1 cellular context compared by ENCODE assay signal in the genomic region with DNA sequence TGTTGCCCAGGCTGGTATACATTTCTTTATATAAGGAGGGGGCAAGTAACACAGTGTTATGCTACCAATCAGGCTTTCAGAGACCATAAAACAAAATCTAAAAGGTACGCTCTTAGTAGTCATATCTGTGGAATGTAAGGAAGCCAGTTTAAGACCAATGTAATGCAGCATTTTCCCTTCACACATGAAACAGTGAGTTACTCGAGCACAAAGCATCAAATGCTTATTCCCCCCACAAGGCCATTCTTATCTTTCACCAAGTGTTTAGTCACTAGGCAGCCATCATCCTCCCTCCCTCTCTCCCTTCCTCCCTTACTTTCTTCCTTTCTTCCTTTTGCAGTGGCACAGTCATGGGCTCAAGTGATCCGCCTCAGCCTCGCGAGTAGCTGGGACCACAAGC.
A peak's percentile ranks its signal among the peaks of the same experiment; 100 is the strongest.
TF ChIP-seq lines count a peak whose summit lies in the region.

No MANE protein-coding gene starts in this region.

TF ChIP-seq in SK-N-SH, 30 proteins besides CTCF, POLR2A, EP300 and RAD21 (continued from another document):
- TF ChIP-seq, protein P1, sequence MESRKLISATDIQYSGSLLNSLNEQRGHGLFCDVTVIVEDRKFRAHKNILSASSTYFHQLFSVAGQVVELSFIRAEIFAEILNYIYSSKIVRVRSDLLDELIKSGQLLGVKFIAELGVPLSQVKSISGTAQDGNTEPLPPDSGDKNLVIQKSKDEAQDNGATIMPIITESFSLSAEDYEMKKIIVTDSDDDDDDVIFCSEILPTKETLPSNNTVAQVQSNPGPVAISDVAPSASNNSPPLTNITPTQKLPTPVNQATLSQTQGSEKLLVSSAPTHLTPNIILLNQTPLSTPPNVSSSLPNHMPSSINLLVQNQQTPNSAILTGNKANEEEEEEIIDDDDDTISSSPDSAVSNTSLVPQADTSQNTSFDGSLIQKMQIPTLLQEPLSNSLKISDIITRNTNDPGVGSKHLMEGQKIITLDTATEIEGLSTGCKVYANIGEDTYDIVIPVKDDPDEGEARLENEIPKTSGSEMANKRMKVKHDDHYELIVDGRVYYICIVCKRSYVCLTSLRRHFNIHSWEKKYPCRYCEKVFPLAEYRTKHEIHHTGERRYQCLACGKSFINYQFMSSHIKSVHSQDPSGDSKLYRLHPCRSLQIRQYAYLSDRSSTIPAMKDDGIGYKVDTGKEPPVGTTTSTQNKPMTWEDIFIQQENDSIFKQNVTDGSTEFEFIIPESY (IDR thresholded peaks at IDR 0.05; ENCODE audit: borderline replicate concordance, low read depth), result no peak
- peak; percentile 36 for TF ChIP-seq TCF12 (IDR thresholded peaks at IDR 0.05)
- TF ChIP-seq FOSL2 (IDR thresholded peaks at IDR 0.05; ENCODE audit: borderline replicate concordance, low read depth), result peak; percentile 39; the same call in 1 of the 2 replicates
- TF ChIP-seq, protein P2, sequence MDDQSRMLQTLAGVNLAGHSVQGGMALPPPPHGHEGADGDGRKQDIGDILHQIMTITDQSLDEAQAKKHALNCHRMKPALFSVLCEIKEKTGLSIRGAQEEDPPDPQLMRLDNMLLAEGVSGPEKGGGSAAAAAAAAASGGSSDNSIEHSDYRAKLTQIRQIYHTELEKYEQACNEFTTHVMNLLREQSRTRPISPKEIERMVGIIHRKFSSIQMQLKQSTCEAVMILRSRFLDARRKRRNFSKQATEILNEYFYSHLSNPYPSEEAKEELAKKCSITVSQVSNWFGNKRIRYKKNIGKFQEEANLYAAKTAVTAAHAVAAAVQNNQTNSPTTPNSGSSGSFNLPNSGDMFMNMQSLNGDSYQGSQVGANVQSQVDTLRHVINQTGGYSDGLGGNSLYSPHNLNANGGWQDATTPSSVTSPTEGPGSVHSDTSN (IDR thresholded peaks at IDR 0.05), result peak; percentile 51; the same call in 1 of the 2 replicates
- TF ChIP-seq SIN3A (IDR thresholded peaks at IDR 0.05; ENCODE audit: borderline replicate concordance, low read depth, low read length), result no peak
- TF ChIP-seq TAF1 (IDR thresholded peaks at IDR 0.05; ENCODE audit: borderline replicate concordance, low read depth, low read length), result no peak
- no peak for TF ChIP-seq USF2 (IDR thresholded peaks at IDR 0.05; ENCODE audit: borderline replicate concordance, low read depth, low read length)
- TF ChIP-seq, protein P3, sequence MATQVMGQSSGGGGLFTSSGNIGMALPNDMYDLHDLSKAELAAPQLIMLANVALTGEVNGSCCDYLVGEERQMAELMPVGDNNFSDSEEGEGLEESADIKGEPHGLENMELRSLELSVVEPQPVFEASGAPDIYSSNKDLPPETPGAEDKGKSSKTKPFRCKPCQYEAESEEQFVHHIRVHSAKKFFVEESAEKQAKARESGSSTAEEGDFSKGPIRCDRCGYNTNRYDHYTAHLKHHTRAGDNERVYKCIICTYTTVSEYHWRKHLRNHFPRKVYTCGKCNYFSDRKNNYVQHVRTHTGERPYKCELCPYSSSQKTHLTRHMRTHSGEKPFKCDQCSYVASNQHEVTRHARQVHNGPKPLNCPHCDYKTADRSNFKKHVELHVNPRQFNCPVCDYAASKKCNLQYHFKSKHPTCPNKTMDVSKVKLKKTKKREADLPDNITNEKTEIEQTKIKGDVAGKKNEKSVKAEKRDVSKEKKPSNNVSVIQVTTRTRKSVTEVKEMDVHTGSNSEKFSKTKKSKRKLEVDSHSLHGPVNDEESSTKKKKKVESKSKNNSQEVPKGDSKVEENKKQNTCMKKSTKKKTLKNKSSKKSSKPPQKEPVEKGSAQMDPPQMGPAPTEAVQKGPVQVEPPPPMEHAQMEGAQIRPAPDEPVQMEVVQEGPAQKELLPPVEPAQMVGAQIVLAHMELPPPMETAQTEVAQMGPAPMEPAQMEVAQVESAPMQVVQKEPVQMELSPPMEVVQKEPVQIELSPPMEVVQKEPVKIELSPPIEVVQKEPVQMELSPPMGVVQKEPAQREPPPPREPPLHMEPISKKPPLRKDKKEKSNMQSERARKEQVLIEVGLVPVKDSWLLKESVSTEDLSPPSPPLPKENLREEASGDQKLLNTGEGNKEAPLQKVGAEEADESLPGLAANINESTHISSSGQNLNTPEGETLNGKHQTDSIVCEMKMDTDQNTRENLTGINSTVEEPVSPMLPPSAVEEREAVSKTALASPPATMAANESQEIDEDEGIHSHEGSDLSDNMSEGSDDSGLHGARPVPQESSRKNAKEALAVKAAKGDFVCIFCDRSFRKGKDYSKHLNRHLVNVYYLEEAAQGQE (IDR thresholded peaks at IDR 0.05; ENCODE audit: low read depth, low read length), result no peak
- no peak for TF ChIP-seq NRF1 (IDR thresholded peaks at IDR 0.05; ENCODE audit: low read depth, low read length)
- no peak for TF ChIP-seq TEAD4 (IDR thresholded peaks at IDR 0.05; ENCODE audit: borderline replicate concordance, insufficient read depth)
- no peak for TF ChIP-seq EZH2phosphoT487 (IDR thresholded peaks at IDR 0.05; ENCODE audit: borderline replicate concordance, low read depth)
- TF ChIP-seq NFIC (IDR thresholded peaks at IDR 0.05; ENCODE audit: borderline replicate concordance), result no peak
- TF ChIP-seq YY1 (IDR thresholded peaks at IDR 0.05; ENCODE audit: low read depth), result peak; percentile 63; the same call in 1 of the 2 replicates
- no peak for TF ChIP-seq CHD2 (IDR thresholded peaks at IDR 0.05; ENCODE audit: low read length, partially characterized antibody)
TF ChIP-seq in SK-N-SH: peak in this region for 7.
